ENCODE assay signal across 23 cellular contexts in the genomic region with DNA sequence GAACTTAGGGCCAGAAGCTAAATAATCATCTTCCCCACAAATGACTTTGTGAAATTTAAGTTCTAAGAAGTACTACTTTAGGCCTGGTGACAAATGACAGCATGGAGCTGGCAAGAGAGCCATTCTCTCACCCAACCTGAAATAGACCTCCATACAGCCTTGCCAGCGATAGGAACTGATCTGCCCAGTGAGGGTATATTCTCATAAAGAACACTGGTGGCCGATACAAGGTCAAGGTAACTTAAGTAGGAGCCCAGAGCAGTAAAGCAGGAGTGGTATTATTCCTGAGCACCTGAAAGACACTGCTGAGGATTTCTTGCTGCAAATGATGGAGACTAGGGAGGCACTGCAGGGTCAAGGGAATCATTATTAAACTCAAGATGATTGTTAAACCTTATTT.
"Had no signal": no experiment of that assay in that cellular context is flagged by ENCODE, and none has a peak within 500 bp of the region (broad histone marks: within the 10 kb centered on the region; RNA-seq: fewer than 3 reads in every experiment).

No MANE protein-coding gene starts in this region.

- H3K4me3 Mint-ChIP-seq: activated naive CD8-positive, alpha-beta T cell; activated T-cell treated with anti-CD3 and anti-CD28 coated beads, Interleukin-2, amount 50 U/mL, for 72 hours; immature natural killer cell; natural killer cell; T-helper 1 cell treated with Interleukin-12 subunit alpha and Interleukin-12 subunit beta and Interleukin-4 antibody, amounts not matched to agents 30 μg/mL and 1 μg/mL, for 36 hours had no signal

- ATAC-seq: activated T-cell treated with anti-CD3 and anti-CD28 coated beads, Interleukin-2, amount 50 U/mL, for 72 hours; gastrocnemius medialis; natural killer cell; right cardiac atrium; upper lobe of right lung had no signal

- H3K36me3 Mint-ChIP-seq: activated naive CD8-positive, alpha-beta T cell; immature natural killer cell; natural killer cell had no signal

- H3K9me3 ChIP-seq: gastrocnemius medialis, testis, upper lobe of right lung had no signal

- H3K9me3 Mint-ChIP-seq: activated T-cell treated with anti-CD3 and anti-CD28 coated beads, Interleukin-2, amount 50 U/mL, for 72 hours; immature natural killer cell; natural killer cell; T-helper 1 cell treated with Interleukin-12 subunit alpha and Interleukin-12 subunit beta and Interleukin-4 antibody, amounts not matched to agents 30 μg/mL and 1 μg/mL, for 36 hours had no signal

- H3K36me3 ChIP-seq: brain microvascular endothelial cell, gastrocnemius medialis, upper lobe of right lung had no signal

- DNase-seq: activated CD4-positive, alpha-beta T cell treated with anti-CD3 and anti-CD28 coated beads for 4 hours; activated CD4-positive, alpha-beta T cell treated with anti-CD3 and anti-CD28 coated beads, Interleukin-2, amount 50 U/mL, for 4 hours; activated naive CD4-positive, alpha-beta T cell; activated T-cell treated with anti-CD3 and anti-CD28 coated beads for 4 hours; activated T-cell treated with anti-CD3 and anti-CD28 coated beads, Interleukin-2, amount 50 U/mL, for 72 hours; brain microvascular endothelial cell; central memory CD4-positive, alpha-beta T cell; dermis blood vessel endothelial cell; effector CD8-positive, alpha-beta T cell; gastrocnemius medialis; immature natural killer cell; natural killer cell; stimulated activated CD4-positive, alpha-beta T cell treated with anti-CD3 and anti-CD28 coated beads, Interleukin-15, amount 100 ng/mL, for 24 hours; stimulated activated naive CD4-positive, alpha-beta T cell; SW 1271; T-helper 9 cell; testis; upper lobe of right lung had no signal

- H3K27me3 ChIP-seq: brain microvascular endothelial cell, gastrocnemius medialis, testis, upper lobe of right lung had no signal

- H3K4me1 ChIP-seq: upper lobe of right lung had no signal

- H3K27ac ChIP-seq: brain microvascular endothelial cell, epithelial cell of prostate, gastrocnemius medialis, testis, upper lobe of right lung, VCaP had no signal

- H3K4me3 ChIP-seq: gastrocnemius medialis, testis, upper lobe of right lung had no signal

- H3K27ac Mint-ChIP-seq: activated naive CD8-positive, alpha-beta T cell; activated T-cell treated with anti-CD3 and anti-CD28 coated beads, Interleukin-2, amount 50 U/mL, for 72 hours; immature natural killer cell; natural killer cell; T-helper 1 cell treated with Interleukin-12 subunit alpha and Interleukin-12 subunit beta and Interleukin-4 antibody, amounts not matched to agents 30 μg/mL and 1 μg/mL, for 36 hours had no signal
